22 cellular contexts compared by ENCODE assay signal in genomic region chr3:167843483-167843882, GRCh38.
DNase-seq lines count a peak whose midpoint lies in the region; ATAC-seq, FAIRE-seq and TF ChIP-seq lines count a peak whose summit lies in the region.
"Had no signal": no experiment of that assay in that cellular context is flagged by ENCODE, and none has a peak within 500 bp of the region (broad histone marks: within the 10 kb centered on the region; RNA-seq: fewer than 3 reads in every experiment).

No MANE protein-coding gene starts in this region.

- in situ Hi-C loops in GM12878 (cut with MboI) = no loop called here

- no peak for TF ChIP-seq CTCF in GM12878 (IDR thresholded peaks at IDR 0.05 in 2 of 3, conservative IDR thresholded peaks at IDR 0.05 in 1 of 3; ENCODE audit: control insufficient read depth in 2 of 3, extremely low read depth in 1 of 3, insufficient read depth in 1 of 3, low read depth in 3 of 3, low read length in 3 of 3)
- TF ChIP-seq CTCF in body of pancreas (IDR thresholded peaks at IDR 0.05) = no peak
- no peak for TF ChIP-seq CTCF in Caco-2 (IDR thresholded peaks at IDR 0.05; ENCODE audit: insufficient read depth in 1 of 2, low read depth in 1 of 2, low read length in 1 of 2, severe bottlenecking in 1 of 2, unreplicated experiment in 1 of 2)

- BruUV-seq in GM12878 (replicated peaks; lab: Mats Ljungman, UMichigan) = no TSS peak
- no TSS peak for BruUV-seq in Caco-2 (replicated peaks; lab: Mats Ljungman, UMichigan)

- no peaks in the 10 kb centered on the region for H3K27me3 ChIP-seq in GM12878 (replicated peaks in 1 of 2; ENCODE audit: control insufficient read depth in 2 of 2, insufficient read depth in 2 of 2, low read length in 1 of 2)
- no peaks in the 10 kb centered on the region for H3K27me3 ChIP-seq in body of pancreas
- no peaks in the 10 kb centered on the region for H3K27me3 ChIP-seq in Caco-2 (replicated peaks; ENCODE audit: control insufficient read depth, insufficient read depth, low read length)
- H3K27me3 ChIP-seq: ascending aorta, transverse colon had no signal

- H3K79me2 ChIP-seq in GM12878 (ENCODE audit: control insufficient read depth, insufficient read depth, low read length) = no peaks in the 10 kb centered on the region

- H3K4me1 Mint-ChIP-seq in Caco-2 (ENCODE audit: low read depth, unreplicated experiment) = no peaks in the 10 kb centered on the region
- H3K4me1 Mint-ChIP-seq: CD8-positive, alpha-beta memory T cell had no signal

- H3K27ac ChIP-seq in GM12878 (ENCODE audit: control insufficient read depth, insufficient read depth) (no peak overlapping the region), body of pancreas (no peak overlapping the region)
- H3K27ac ChIP-seq: ascending aorta, epithelial cell of prostate, skin epidermis, transverse colon had no signal

- no peaks in the 10 kb centered on the region for H3K36me3 Mint-ChIP-seq in Caco-2 (ENCODE audit: insufficient read depth, unreplicated experiment)
- H3K36me3 Mint-ChIP-seq: activated naive CD4-positive, alpha-beta T cell treated with anti-CD3 and anti-CD28 coated beads, Interleukin-2, amount 50 U/mL, for 72 hours had no signal

- H3K27me3 Mint-ChIP-seq in Caco-2 (ENCODE audit: insufficient read depth, unreplicated experiment) = no peaks in the 10 kb centered on the region
- H3K27me3 Mint-ChIP-seq: stimulated activated naive CD8-positive, alpha-beta T cell treated with anti-CD3 and anti-CD28 coated beads, Interleukin-15, amount 100 ng/mL, for 72 hours had no signal

- H3K9ac ChIP-seq in GM12878 (ENCODE audit: control insufficient read depth, insufficient read depth, low read length) = no peak overlapping the region

- H3K36me3 ChIP-seq in GM12878 (ENCODE audit: control insufficient read depth in 2 of 2, insufficient read depth in 2 of 2, low read length in 1 of 2) (no peaks in the 10 kb centered on the region), body of pancreas (replicated peaks in 1 of 2; ENCODE audit: insufficient read depth in 1 of 2, low read depth in 2 of 2) (no peaks in the 10 kb centered on the region), Caco-2 (ENCODE audit: control insufficient read depth, insufficient read depth, low read length) (no peaks in the 10 kb centered on the region)
- H3K36me3 ChIP-seq: ascending aorta, transverse colon had no signal

- no peak for FAIRE-seq in GM12878 (lab: Jason Lieb, UNC)

- H3K9me3 ChIP-seq in GM12878 (replicated peaks; ENCODE audit: control insufficient read depth, insufficient read depth, low read length) = no peaks in the 10 kb centered on the region; the same call in 2 of the 3 replicates
- no peaks in the 10 kb centered on the region for H3K9me3 ChIP-seq in body of pancreas
- H3K9me3 ChIP-seq in Caco-2 = no peaks in the 10 kb centered on the region
- H3K9me3 ChIP-seq: ascending aorta, transverse colon had no signal

- ATAC-seq in GM18868 (IDR thresholded peaks at IDR 0.05; ENCODE audit: unreplicated experiment) (peak; percentile 9), HG03354 (IDR thresholded peaks at IDR 0.05; ENCODE audit: poor library complexity, severe bottlenecking, unreplicated experiment) (peak; percentile 23), GM12878 (peak; percentile 29; the same call in 2 of the 3 replicates), body of pancreas (no peak)

- 38% methylated on average over 1 of the region's 1 CpG for WGBS in GM12878 (ENCODE audit: insufficient coverage, insufficient replicate concordance, low lambda C conversion rate, missing lambda C conversion rate)
- WGBS in body of pancreas, 2 donors = 62 to 65% methylated on average over 1 of the region's 1 CpG

- POLR2A ChIA-PET in GM12878 (lab: Charles Lee) (no interaction called here), Caco-2 (lab: Charles Lee) (no interaction called here)

- RAD21 ChIA-PET in GM12878 (lab: Charles Lee; ENCODE audit: unreplicated experiment) = interaction anchor here (1.3 kb wide), 1 partner anchor 13 kb away, joined by 3 read pairs; no protein-coding TSS in a partner anchor

- TF ChIP-seq EP300 in GM12878 (IDR thresholded peaks at IDR 0.05; ENCODE audit: borderline replicate concordance in 1 of 2, control insufficient read depth in 1 of 2, low read depth in 2 of 2, low read length in 2 of 2) = no peak

- H3K4me2 ChIP-seq in GM12878 (ENCODE audit: control insufficient read depth, insufficient read depth) = no peak overlapping the region

- no peak for TF ChIP-seq RAD21 in GM12878 (IDR thresholded peaks at IDR 0.05; ENCODE audit: insufficient read depth, low read depth, low read length)

- no peaks in the 10 kb centered on the region for H4K20me1 ChIP-seq in GM12878 (ENCODE audit: control insufficient read depth, insufficient read depth)

- no peak overlapping the region for H3K4me3 ChIP-seq in GM12878
- no peak overlapping the region for H3K4me3 ChIP-seq in body of pancreas
- no peak overlapping the region for H3K4me3 ChIP-seq in Caco-2 (ENCODE audit: low read depth, low read length)
- H3K4me3 ChIP-seq: ascending aorta, skin epidermis, transverse colon had no signal

- no peaks in the 10 kb centered on the region for H3K9me3 Mint-ChIP-seq in Caco-2 (ENCODE audit: unreplicated experiment)
- H3K9me3 Mint-ChIP-seq: activated T-helper 1 cell treated with anti-CD3 and anti-CD28 coated beads, Interleukin-12 subunit alpha, Interleukin-12 subunit beta, Interleukin-2, Interleukin-4 antibody, amounts not matched to agents 30 ng/mL and 10 ng/mL and 1 ng/mL, durations not matched to agents 14 hours and 24 hours and 36 hours; CD8-positive, alpha-beta memory T cell; stimulated activated naive CD8-positive, alpha-beta T cell treated with anti-CD3 and anti-CD28 coated beads, Interleukin-15, amount 100 ng/mL, for 72 hours had no signal

- TF ChIP-seq POLR2A in GM12878 (IDR thresholded peaks at IDR 0.05; ENCODE audit: low read depth, low read length) (no peak), body of pancreas (IDR thresholded peaks at IDR 0.05) (no peak)

- no peak overlapping the region for H2AFZ ChIP-seq in GM12878 (ENCODE audit: control insufficient read depth, low read depth, low read length)

- no peak overlapping the region for H3K27ac Mint-ChIP-seq in Caco-2 (ENCODE audit: unreplicated experiment)
- H3K27ac Mint-ChIP-seq: activated naive CD4-positive, alpha-beta T cell treated with anti-CD3 and anti-CD28 coated beads, Interleukin-2, amount 50 U/mL, for 72 hours; activated T-helper 1 cell treated with anti-CD3 and anti-CD28 coated beads, Interleukin-12 subunit alpha, Interleukin-12 subunit beta, Interleukin-2, Interleukin-4 antibody, amounts not matched to agents 30 ng/mL and 10 ng/mL and 1 ng/mL, durations not matched to agents 14 hours and 24 hours and 36 hours; CD8-positive, alpha-beta memory T cell; stimulated activated naive CD8-positive, alpha-beta T cell treated with anti-CD3 and anti-CD28 coated beads, Interleukin-15, amount 100 ng/mL, for 72 hours had no signal

- intact Hi-C loops in GM12878 (cut with micrococcal nuclease; ENCODE audit: unreplicated experiment) (no loop called here), body of pancreas (cut with DNase I) (no loop called here), Caco-2 (cut with micrococcal nuclease; ENCODE audit: unreplicated experiment) (no loop called here)

- no peaks in the 10 kb centered on the region for H3K4me1 ChIP-seq in GM12878 (ENCODE audit: control insufficient read depth, insufficient read depth, low read length)
- no peaks in the 10 kb centered on the region for H3K4me1 ChIP-seq in body of pancreas
- H3K4me1 ChIP-seq in Caco-2 = no peaks in the 10 kb centered on the region
- H3K4me1 ChIP-seq: ascending aorta, transverse colon had no signal

- SMC1A ChIA-PET in GM12878 (lab: Charles Lee; ENCODE audit: uncharacterized antibody, unreplicated experiment) = no interaction called here

- H3K4me3 Mint-ChIP-seq in Caco-2 (ENCODE audit: unreplicated experiment) = no peak overlapping the region
- H3K4me3 Mint-ChIP-seq: activated T-helper 1 cell treated with anti-CD3 and anti-CD28 coated beads, Interleukin-12 subunit alpha, Interleukin-12 subunit beta, Interleukin-2, Interleukin-4 antibody, amounts not matched to agents 30 ng/mL and 10 ng/mL and 1 ng/mL, durations not matched to agents 14 hours and 24 hours and 36 hours; CD8-positive, alpha-beta memory T cell; stimulated activated naive CD8-positive, alpha-beta T cell treated with anti-CD3 and anti-CD28 coated beads, Interleukin-15, amount 100 ng/mL, for 72 hours had no signal

- CTCF ChIA-PET in GM12878 (lab: Yijun Ruan, JAX) = no interaction called here
- CTCF ChIA-PET in Caco-2 (lab: Charles Lee) = no interaction called here

- peak; percentile 64 for DNase-seq in NOMO-1 treated with dmso at 0.1 percent for 144 hours (lab: John Stamatoyannopoulos, UW; ENCODE audit: unreplicated experiment)
- no peak for DNase-seq in GM12878 (ENCODE audit: low read depth, low spot score)
- DNase-seq in inferior parietal cortex (ENCODE audit: extremely low spot score) = no peak
- no peak for DNase-seq in body of pancreas
- DNase-seq in Caco-2 = no peak
- no peak for DNase-seq in activated T-cell treated with anti-CD3 and anti-CD28 coated beads, Interleukin-2, amount 50 U/mL, for 1 hour
- DNase-seq: activated CD4-positive, alpha-beta T cell treated with anti-CD3 and anti-CD28 coated beads for 1 hour; activated CD8-positive, alpha-beta memory T cell treated with anti-CD3 and anti-CD28 coated beads for 24 hours; CD8-positive, alpha-beta memory T cell; DMS53; NCI-H187 treated with DMSO at 0.1 percent for 48 hours; NCI-H345; stimulated activated CD4-positive, alpha-beta T cell treated with anti-CD3 and anti-CD28 coated beads, Interleukin-4, amount 100 ng/mL, for 1 hour; stimulated activated naive CD8-positive, alpha-beta T cell treated with anti-CD3 and anti-CD28 coated beads, Interleukin-15, amount 100 ng/mL, for 72 hours; transverse colon had no signal

TF ChIP-seq in GM12878, 131 proteins besides CTCF, POLR2A, EP300 and RAD21 (continues in another document):
- no peak for TF ChIP-seq CREB1 (IDR thresholded peaks at IDR 0.05; ENCODE audit: low read depth)
- no peak for TF ChIP-seq ZSCAN29 (IDR thresholded peaks at IDR 0.05)
- no peak for TF ChIP-seq SRF (IDR thresholded peaks at IDR 0.05; ENCODE audit: low read depth in 2 of 2, low read length in 2 of 2)
- no peak for TF ChIP-seq MLLT1 (IDR thresholded peaks at IDR 0.05)
- TF ChIP-seq NFYA (IDR thresholded peaks at IDR 0.05; ENCODE audit: borderline replicate concordance, low read depth, low read length) = no peak
- no peak for TF ChIP-seq HDAC2 (IDR thresholded peaks at IDR 0.05)
- TF ChIP-seq MYB (IDR thresholded peaks at IDR 0.05; ENCODE audit: borderline replicate concordance, low read depth, low read length) = no peak
